In genomic region chrX:65451663-65452062, GRCh38 we compare ENCODE assay signal across 8 cellular contexts.
DNase-seq lines count a peak whose midpoint lies in the region; ATAC-seq and TF ChIP-seq lines count a peak whose summit lies in the region.

No MANE protein-coding gene starts in this region.

- H3K27ac ChIP-seq in HEK293 (ENCODE audit: extremely low read depth, low read depth, low read length) (no peak overlapping the region), endodermal cell (ENCODE audit: low read depth, low read length) (no peak overlapping the region)

- no peak overlapping the region for H3K4me3 Mint-ChIP-seq in endodermal cell

- no peaks in the 10 kb centered on the region for H3K4me1 Mint-ChIP-seq in endodermal cell

- H3K4me1 ChIP-seq in HEK293 (ENCODE audit: control insufficient read depth, insufficient read depth, low read length) (no peaks in the 10 kb centered on the region), endodermal cell (ENCODE audit: control insufficient read depth, insufficient read depth, low read length) (no peaks in the 10 kb centered on the region)

- POLR2A ChIA-PET in HEK293 (lab: Yijun Ruan, JAX), result interaction anchor here (0.6 kb wide), 1 partner anchor 496 kb away, joined by 4 read pairs; no protein-coding TSS in a partner anchor

- H3K9ac ChIP-seq in endodermal cell (ENCODE audit: extremely low read depth, low read length, poor library complexity, severe bottlenecking), result no peak overlapping the region

- TF ChIP-seq CTCF in HEK293 (tag by site-specific recombination; IDR thresholded peaks at IDR 0.05), result no peak
- TF ChIP-seq CTCF in endodermal cell (conservative IDR thresholded peaks at IDR 0.05), result peak; percentile 81
- TF ChIP-seq CTCF in retinal pigment epithelial cell (conservative IDR thresholded peaks at IDR 0.05; ENCODE audit: low read depth, low read length), result peak; percentile 53

- H3K36me3 ChIP-seq in HEK293 (ENCODE audit: control insufficient read depth in 2 of 2, insufficient read depth in 1 of 2, low read length in 2 of 2), result no peaks in the 10 kb centered on the region
- H3K36me3 ChIP-seq in endodermal cell (ENCODE audit: control insufficient read depth, insufficient read depth, low read length), result no peaks in the 10 kb centered on the region

- no peak overlapping the region for H3K4me3 ChIP-seq in HEK293 (ENCODE audit: low read depth, low read length)
- H3K4me3 ChIP-seq in endodermal cell (ENCODE audit: low read length), result no peak overlapping the region
- no peak overlapping the region for H3K4me3 ChIP-seq in retinal pigment epithelial cell (ENCODE audit: low read length)

- DNase-seq in A172 (ENCODE audit: low spot score), result peak; percentile 4
- DNase-seq in EH (ENCODE audit: low read depth), result peak; percentile 22
- DNase-seq in NCI-H748 (lab: John Stamatoyannopoulos, UW; ENCODE audit: unreplicated experiment), result peak; percentile 10
- DNase-seq in endodermal cell, result peak; percentile 55
- DNase-seq in retinal pigment epithelial cell (ENCODE audit: low read depth), result no peak

- H3K36me3 Mint-ChIP-seq in endodermal cell (ENCODE audit: low read depth), result peaks cover 11% of the 10 kb centered on the region

- H3K9me3 Mint-ChIP-seq in endodermal cell, result peaks cover 66% of the 10 kb centered on the region

- 35% methylated on average over 2 of the region's 2 CpGs; no CpG with 5 or more reads in 1 of the 2 experiments for WGBS in endodermal cell (ENCODE audit: insufficient coverage in 1 of 2, insufficient read length in 1 of 2), 2 experiments

- no peaks in the 10 kb centered on the region for H3K27me3 ChIP-seq in endodermal cell (ENCODE audit: control insufficient read depth, insufficient read depth, low read length, poor library complexity, severe bottlenecking)

- no peak for ATAC-seq in activated CD4-positive, CD25-positive, alpha-beta regulatory T cell treated with anti-CD3 and anti-CD28 coated beads, Interleukin-2, amount 50 U/mL, for 24 hours
- no peak for ATAC-seq in HG03139 (IDR thresholded peaks at IDR 0.05; ENCODE audit: unreplicated experiment)

- CTCF ChIA-PET in HEK293 (lab: Yijun Ruan, JAX), result interaction anchor here (0.5 to 1.3 kb wide), 11 partner anchors 10 to 1379 kb away, joined by 3 to 4 read pairs (median 3); no protein-coding TSS in a partner anchor

- H3K27ac Mint-ChIP-seq in endodermal cell, result no peak overlapping the region

- H3K9me3 ChIP-seq in HEK293 (ENCODE audit: control insufficient read depth, insufficient read depth, low read depth, low read length) (no peaks in the 10 kb centered on the region; the same call in 1 of the 2 replicates), endodermal cell (ENCODE audit: control insufficient read depth, low read length) (peaks cover 10% of the 10 kb centered on the region)

- no peaks in the 10 kb centered on the region for H3K27me3 Mint-ChIP-seq in endodermal cell (ENCODE audit: insufficient read depth)

TF ChIP-seq in HEK293, 187 proteins besides CTCF, POLR2A, EP300 and RAD21:
- TF ChIP-seq ZNF654 (tag by site-specific recombination; IDR thresholded peaks at IDR 0.05; ENCODE audit: low read depth) (peak; percentile 14; the same call in 1 of the 2 replicates), ZNF548 (tag by site-specific recombination; IDR thresholded peaks at IDR 0.05) (no peak)
TF ChIP-seq in HEK293: peak in this region for 1.
